ENCODE assay signal across 20 cellular contexts in genomic region chr18:70160075-70160678, GRCh38.
"Had no signal": no experiment of that assay in that cellular context is flagged by ENCODE, and none has a peak within 500 bp of the region (broad histone marks: within the 10 kb centered on the region; RNA-seq: fewer than 3 reads in every experiment).

No MANE protein-coding gene starts in this region.

- H3K27me3 ChIP-seq: breast epithelium, dorsolateral prefrontal cortex, esophagus muscularis mucosa, left lung, right lobe of liver, transverse colon had no signal

- H3K9me3 ChIP-seq: breast epithelium, esophagus muscularis mucosa, psoas muscle, right lobe of liver, transverse colon had no signal

- H3K4me3 ChIP-seq: breast epithelium, dorsolateral prefrontal cortex, esophagus muscularis mucosa, left lung, psoas muscle, right lobe of liver, transverse colon had no signal

- ATAC-seq: left lung; natural killer cell treated with Interleukin-12 subunit alpha and Interleukin-12 subunit beta and Interleukin-15 and Interleukin-18, amount 100 ng/mL, for 72 hours; psoas muscle; right lobe of liver; stimulated activated effector memory CD8-positive, alpha-beta T cell treated with anti-CD3 and anti-CD28 coated beads, Interleukin-12 subunit alpha, Interleukin-12 subunit beta, amount 100 ng/mL, for 72 hours had no signal

- FAIRE-seq: endometrium, keratinocyte had no signal

- DNase-seq: activated CD4-positive, alpha-beta T cell treated with anti-CD3 and anti-CD28 coated beads for 4 hours; activated CD8-positive, alpha-beta memory T cell treated with anti-CD3 and anti-CD28 coated beads for 24 hours; activated gamma-delta T cell; activated T-cell treated with anti-CD3 and anti-CD28 coated beads, Interleukin-2, amount 50 U/mL, for 1 hour; anterior cingulate cortex; dorsolateral prefrontal cortex; foreskin melanocyte; left lung; occipital lobe; psoas muscle; right lobe of liver; substantia nigra; transverse colon had no signal

- H3K27ac ChIP-seq: breast epithelium, esophagus muscularis mucosa, left lung, psoas muscle, right lobe of liver, transverse colon, VCaP had no signal

- H3K4me1 ChIP-seq: breast epithelium, esophagus muscularis mucosa, left lung, psoas muscle, right lobe of liver, transverse colon had no signal

- H3K36me3 ChIP-seq: right lobe of liver had no signal
